40 cellular contexts compared by ENCODE assay signal in genomic region chr18:77980275-77980674, GRCh38.
"Had no signal": no experiment of that assay in that cellular context is flagged by ENCODE, and none has a peak within 500 bp of the region (broad histone marks: within the 10 kb centered on the region; RNA-seq: fewer than 3 reads in every experiment).

No MANE protein-coding gene starts in this region.

- ATAC-seq: activated naive CD4-positive, alpha-beta T cell treated with anti-CD3 and anti-CD28 coated beads, Interleukin-2, amount 50 U/mL, for 72 hours; activated naive CD8-positive, alpha-beta T cell treated with anti-CD3 and anti-CD28 coated beads, Interleukin-2, amount 50 U/mL, for 24 hours; activated T-cell treated with anti-CD3 and anti-CD28 coated beads, Interleukin-2, amount 50 U/mL, for 4 hours; activated T-cell treated with anti-CD3 and anti-CD28 coated beads, Interleukin-2, amount 50 U/mL, for 72 hours; activated T-helper 17 cell treated with anti-CD3 and anti-CD28 coated beads, Interleukin-2, amount 50 U/mL, for 72 hours; body of pancreas had no signal

- H3K9me3 Mint-ChIP-seq: activated naive CD4-positive, alpha-beta T cell treated with anti-CD3 and anti-CD28 coated beads, Interleukin-2, amount 50 U/mL, for 24 hours; activated T-cell treated with anti-CD3 and anti-CD28 coated beads, Interleukin-2, amount 50 U/mL, for 24 hours; activated T-cell treated with anti-CD3 and anti-CD28 coated beads, Interleukin-2, amount 50 U/mL, for 4 hours had no signal

- H3K36me3 ChIP-seq: adrenal gland, ascending aorta, brain microvascular endothelial cell, breast epithelium, cardiac muscle cell had no signal

- H3K27me3 Mint-ChIP-seq: activated naive CD4-positive, alpha-beta T cell treated with anti-CD3 and anti-CD28 coated beads, Interleukin-2, amount 10 ng/mL, durations not matched to agents 7 days and 5 days; activated naive CD4-positive, alpha-beta T cell treated with anti-CD3 and anti-CD28 coated beads, Interleukin-2, amount 50 U/mL, for 24 hours; activated naive CD8-positive, alpha-beta T cell; activated naive CD8-positive, alpha-beta T cell treated with anti-CD3 and anti-CD28 coated beads for 36 hours; activated naive CD8-positive, alpha-beta T cell treated with anti-CD3 and anti-CD28 coated beads, Interleukin-2, amount 50 U/mL, for 24 hours; activated T-cell treated with anti-CD3 and anti-CD28 coated beads, Interleukin-2, amount 50 U/mL, for 24 hours; activated T-helper 17 cell treated with anti-CD3 and anti-CD28 coated beads, Interleukin-2, amount 50 U/mL, for 72 hours; central memory CD8-positive, alpha-beta T cell had no signal

- H3K27me3 ChIP-seq: adrenal gland, ascending aorta, body of pancreas, brain microvascular endothelial cell, breast epithelium, cardiac muscle cell had no signal

- FAIRE-seq: astrocyte, bronchial epithelial cell had no signal

- H3K27ac Mint-ChIP-seq: activated naive CD4-positive, alpha-beta T cell treated with anti-CD3 and anti-CD28 coated beads for 36 hours; activated naive CD4-positive, alpha-beta T cell treated with anti-CD3 and anti-CD28 coated beads, Interleukin-2, amount 10 ng/mL, durations not matched to agents 7 days and 5 days; activated naive CD4-positive, alpha-beta T cell treated with anti-CD3 and anti-CD28 coated beads, Interleukin-2, amount 50 U/mL, for 24 hours; activated naive CD4-positive, alpha-beta T cell treated with anti-CD3 and anti-CD28 coated beads, Interleukin-2, amount 50 U/mL, for 72 hours; activated naive CD8-positive, alpha-beta T cell; activated naive CD8-positive, alpha-beta T cell treated with anti-CD3 and anti-CD28 coated beads for 36 hours; activated naive CD8-positive, alpha-beta T cell treated with anti-CD3 and anti-CD28 coated beads, Interleukin-2, amount 10 ng/mL, durations not matched to agents 7 days and 5 days; activated naive CD8-positive, alpha-beta T cell treated with anti-CD3 and anti-CD28 coated beads, Interleukin-2, amount 50 U/mL, for 24 hours; activated T-cell treated with anti-CD3 and anti-CD28 coated beads, Interleukin-2, amount 50 U/mL, for 24 hours; activated T-cell treated with anti-CD3 and anti-CD28 coated beads, Interleukin-2, amount 50 U/mL, for 72 hours; activated T-helper 1 cell treated with anti-CD3 and anti-CD28 coated beads, Interleukin-12 subunit alpha, Interleukin-12 subunit beta, Interleukin-2, Interleukin-4 antibody, amounts not matched to agents 30 ng/mL and 10 ng/mL and 1 ng/mL, durations not matched to agents 14 hours and 24 hours and 36 hours; activated T-helper 17 cell treated with anti-CD3 and anti-CD28 coated beads, Interleukin-2, amount 50 U/mL, for 72 hours; activated T-helper 2 cell treated with anti-CD3 and anti-CD28 coated beads, Interferon-gamma antibody, Interleukin-2, Interleukin-4, amounts not matched to agents 10 μg/mL and 5 μg/mL and 100 μg/mL, durations not matched to agents 14 hours and 24 hours and 36 hours; brain had no signal

- H3K4me1 ChIP-seq: adrenal gland, ascending aorta, body of pancreas, breast epithelium had no signal

- H3K4me3 ChIP-seq: adrenal gland, ascending aorta, body of pancreas, breast epithelium, cardiac muscle cell had no signal

- H3K4me1 Mint-ChIP-seq: activated naive CD4-positive, alpha-beta T cell treated with anti-CD3 and anti-CD28 coated beads, Interleukin-2, amount 10 ng/mL, durations not matched to agents 7 days and 5 days; activated naive CD4-positive, alpha-beta T cell treated with anti-CD3 and anti-CD28 coated beads, Interleukin-2, amount 50 U/mL, for 24 hours; activated naive CD8-positive, alpha-beta T cell treated with anti-CD3 and anti-CD28 coated beads for 36 hours; activated naive CD8-positive, alpha-beta T cell treated with anti-CD3 and anti-CD28 coated beads, Interleukin-2, amount 10 ng/mL, durations not matched to agents 7 days and 5 days; activated naive CD8-positive, alpha-beta T cell treated with anti-CD3 and anti-CD28 coated beads, Interleukin-2, amount 50 U/mL, for 24 hours; activated T-helper 17 cell treated with anti-CD3 and anti-CD28 coated beads, Interleukin-2, amount 50 U/mL, for 72 hours; central memory CD8-positive, alpha-beta T cell had no signal

- H3K9me3 ChIP-seq: adrenal gland, ascending aorta, body of pancreas had no signal

- DNase-seq: activated effector memory CD4-positive, alpha-beta T cell treated with anti-CD3 and anti-CD28 coated beads, Interleukin-2, amount 50 U/mL, for 16 hours; activated effector memory CD4-positive, alpha-beta T cell treated with Interleukin-2 at 50 U/mL for 16 hours; activated gamma-delta T cell; activated gamma-delta T cell treated with Interleukin-2 at 50 U/mL for 16 hours; activated naive CD4-positive, alpha-beta T cell; activated naive CD4-positive, alpha-beta T cell treated with anti-CD3 and anti-CD28 coated beads for 36 hours; activated naive CD4-positive, alpha-beta T cell treated with anti-CD3 and anti-CD28 coated beads, Interleukin-2, amount 10 ng/mL, durations not matched to agents 7 days and 5 days; activated naive CD4-positive, alpha-beta T cell treated with anti-CD3 and anti-CD28 coated beads, Interleukin-2, amount 50 U/mL, for 16 hours; activated naive CD4-positive, alpha-beta T cell treated with Interleukin-2 at 50 U/mL for 16 hours; activated naive CD8-positive, alpha-beta T cell treated with anti-CD3 and anti-CD28 coated beads for 36 hours; activated naive CD8-positive, alpha-beta T cell treated with anti-CD3 and anti-CD28 coated beads, Interleukin-2, amount 10 ng/mL, durations not matched to agents 7 days and 5 days; activated naive CD8-positive, alpha-beta T cell treated with anti-CD3 and anti-CD28 coated beads, Interleukin-2, amount 50 U/mL, for 24 hours; activated T-cell treated with anti-CD3 and anti-CD28 coated beads, Interleukin-2, amount 50 U/mL, for 1 hour; activated T-cell treated with anti-CD3 and anti-CD28 coated beads, Interleukin-2, amount 50 U/mL, for 24 hours; activated T-cell treated with anti-CD3 and anti-CD28 coated beads, Interleukin-2, amount 50 U/mL, for 4 hours; activated T-cell treated with anti-CD3 and anti-CD28 coated beads, Interleukin-2, amount 50 U/mL, for 48 hours; activated T-cell treated with anti-CD3 and anti-CD28 coated beads, Interleukin-2, amount 50 U/mL, for 72 hours; adrenal gland; amniotic stem cell; amygdala; anterior cingulate cortex; aorta; body of pancreas; brain microvascular endothelial cell; caudate nucleus; central memory CD4-positive, alpha-beta T cell; cerebellar nuclear complex had no signal

- H3K27ac ChIP-seq: adrenal gland, ascending aorta, body of pancreas, brain microvascular endothelial cell, breast epithelium, cardiac muscle cell had no signal

- H3K4me3 Mint-ChIP-seq: activated naive CD4-positive, alpha-beta T cell treated with anti-CD3 and anti-CD28 coated beads for 36 hours; activated naive CD4-positive, alpha-beta T cell treated with anti-CD3 and anti-CD28 coated beads, Interleukin-2, amount 10 ng/mL, durations not matched to agents 7 days and 5 days; activated naive CD4-positive, alpha-beta T cell treated with anti-CD3 and anti-CD28 coated beads, Interleukin-2, amount 50 U/mL, for 24 hours; activated naive CD8-positive, alpha-beta T cell; activated naive CD8-positive, alpha-beta T cell treated with anti-CD3 and anti-CD28 coated beads for 36 hours; activated naive CD8-positive, alpha-beta T cell treated with anti-CD3 and anti-CD28 coated beads, Interleukin-2, amount 10 ng/mL, durations not matched to agents 7 days and 5 days; activated naive CD8-positive, alpha-beta T cell treated with anti-CD3 and anti-CD28 coated beads, Interleukin-2, amount 50 U/mL, for 24 hours; activated T-cell treated with anti-CD3 and anti-CD28 coated beads, Interleukin-2, amount 50 U/mL, for 24 hours; activated T-cell treated with anti-CD3 and anti-CD28 coated beads, Interleukin-2, amount 50 U/mL, for 4 hours; activated T-cell treated with anti-CD3 and anti-CD28 coated beads, Interleukin-2, amount 50 U/mL, for 72 hours; activated T-helper 1 cell treated with anti-CD3 and anti-CD28 coated beads, Interleukin-12 subunit alpha, Interleukin-12 subunit beta, Interleukin-2, Interleukin-4 antibody, amounts not matched to agents 30 ng/mL and 10 ng/mL and 1 ng/mL, durations not matched to agents 14 hours and 24 hours and 36 hours; activated T-helper 17 cell treated with anti-CD3 and anti-CD28 coated beads, Interleukin-2, amount 50 U/mL, for 72 hours; brain; central memory CD8-positive, alpha-beta T cell had no signal

- H3K36me3 Mint-ChIP-seq: activated naive CD4-positive, alpha-beta T cell treated with anti-CD3 and anti-CD28 coated beads, Interleukin-2, amount 10 ng/mL, durations not matched to agents 7 days and 5 days; activated naive CD4-positive, alpha-beta T cell treated with anti-CD3 and anti-CD28 coated beads, Interleukin-2, amount 50 U/mL, for 24 hours; activated naive CD4-positive, alpha-beta T cell treated with anti-CD3 and anti-CD28 coated beads, Interleukin-2, amount 50 U/mL, for 72 hours; activated naive CD8-positive, alpha-beta T cell; activated naive CD8-positive, alpha-beta T cell treated with anti-CD3 and anti-CD28 coated beads for 36 hours; activated naive CD8-positive, alpha-beta T cell treated with anti-CD3 and anti-CD28 coated beads, Interleukin-2, amount 10 ng/mL, durations not matched to agents 7 days and 5 days; brain had no signal
